In the genomic region with DNA sequence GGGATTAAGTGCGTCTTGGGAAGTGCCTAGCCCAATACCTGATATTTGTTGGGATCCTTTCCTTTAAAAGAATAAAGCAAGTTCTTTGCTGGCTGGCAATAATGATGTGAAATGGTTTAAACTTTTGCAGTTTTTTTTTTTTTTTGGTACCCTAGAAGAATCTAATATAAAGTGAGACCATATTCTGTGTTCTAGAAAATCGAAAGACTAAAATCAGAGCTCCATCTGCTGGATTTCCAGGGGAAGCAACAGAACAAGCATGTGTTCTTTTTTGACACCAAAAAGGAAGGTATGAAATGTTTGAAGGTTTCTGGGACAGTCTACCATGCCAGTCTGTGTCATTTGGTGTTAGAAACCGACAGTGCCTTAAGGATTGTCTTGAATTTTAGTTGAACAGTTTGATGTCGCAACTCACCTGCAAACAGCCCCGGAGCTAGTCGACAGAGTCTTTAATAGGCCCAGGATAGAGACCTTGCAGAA, we compare ENCODE assay signal across 8 cellular contexts. TPM values are rescaled to one million over a fixed set of nuclear protein-coding genes. Genes with fewer than 3 reads are reported as not detected.
DNase-seq lines count a peak whose midpoint lies in the region; ATAC-seq, FAIRE-seq and TF ChIP-seq lines count a peak whose summit lies in the region.

No MANE protein-coding gene starts in this region.

- ATAC-seq in GM21619 (IDR thresholded peaks at IDR 0.05; ENCODE audit: unreplicated experiment), result no peak

- TF ChIP-seq EP300 in tibial nerve (IDR thresholded peaks at IDR 0.05), result no peak

- H3K9me3 ChIP-seq in tibial nerve, result no peaks in the 10 kb centered on the region

- TF ChIP-seq CTCF in GM12872 (IDR thresholded peaks at IDR 0.05; ENCODE audit: insufficient read depth, low read depth, low read length), result peak; percentile 52; the same call in 2 of the 3 replicates
- TF ChIP-seq CTCF in fibroblast of villous mesenchyme (IDR thresholded peaks at IDR 0.05; ENCODE audit: insufficient read depth, low read depth, low read length), result peak; percentile 69
- TF ChIP-seq CTCF in tibial nerve (IDR thresholded peaks at IDR 0.05), result peak in 4 of 5 experiments; percentile 39 to 62 (median 62)

- no peak for TF ChIP-seq POLR2A in tibial nerve (IDR thresholded peaks at IDR 0.05)

- WGBS in tibial nerve, 2 donors, result 66 to 74% methylated on average over 6 of the region's 6 CpGs

- H3K36me3 ChIP-seq in tibial nerve, result peaks cover 5 to 66% (median 9%) of the 10 kb centered on the region in 3 donors

- peaks cover 0 to 48% (median 22%) of the 10 kb centered on the region in 4 donors for H3K4me1 ChIP-seq in tibial nerve

- FAIRE-seq in A204.1 (lab: Jason Lieb, UNC), result peak; percentile 65

- no peaks in the 10 kb centered on the region for H3K27me3 ChIP-seq in tibial nerve

- H3K4me3 ChIP-seq in fibroblast of villous mesenchyme (ENCODE audit: low read depth, low read length), result no peak overlapping the region
- no peak overlapping the region for H3K4me3 ChIP-seq in tibial nerve

- DNase-seq in RPMI8226, result peak; percentile 26
- peak; percentile 51 for DNase-seq in fibroblast of villous mesenchyme (ENCODE audit: low read depth)
- DNase-seq in tibial nerve (ENCODE audit: low spot score in 2 of 2), result no peak
- DNase-seq in stimulated activated CD8-positive, alpha-beta memory T cell treated with anti-CD3 and anti-CD28 coated beads, Interleukin-4, amount 100 ng/mL, for 48 hours, result no peak
- DNase-seq in GM19240 (ENCODE audit: insufficient read length, low spot score), result no peak

- peak overlapping the region in 1 of 4 donors; percentile 93 for H3K27ac ChIP-seq in tibial nerve

RNA-seq across cellular contexts. Expression of a gene that starts 6.4 kb away (rescaled TPM):
- 49.6 and 55.7 TPM in 2 replicates for total RNA-seq in fibroblast of villous mesenchyme
- 10 to 100 TPM; 16.5 to 36.8 (median 25.7) TPM for total RNA-seq in tibial nerve

RNA-seq across cellular contexts. Expression of a gene that starts 13.6 kb away (rescaled TPM):
- total RNA-seq in fibroblast of villous mesenchyme, result 25.5 and 33.2 TPM in 2 replicates
- total RNA-seq in tibial nerve, result 10 to 100 TPM; 25.1 to 32.7 (median 26.6) TPM

RNA-seq across cellular contexts. Expression of a gene that starts 27.7 kb away (rescaled TPM):
- total RNA-seq in fibroblast of villous mesenchyme, result under 0.01 TPM in 1 of 2 replicates, not detected in the other
- total RNA-seq in tibial nerve, result 10 to 100 TPM; 11.6 to 53.4 (median 24.8) TPM

RNA-seq across cellular contexts. Expression of a gene that starts 29.1 kb away (rescaled TPM):
- total RNA-seq in fibroblast of villous mesenchyme (108 and 116 TPM in 2 replicates), tibial nerve (10 to 100 TPM; 51.0 to 67.8 (median 62.8) TPM)

Comparison
In these comparisons a context has a peak if more than half of its experiments do, and no peak if none do; other contexts are left out.
1. DNase-seq: peak in RPMI8226 (single experiment) and fibroblast of villous mesenchyme (single experiment); none in tibial nerve (0 of 2), stimulated activated CD8-positive, alpha-beta memory T cell treated with anti-CD3 and anti-CD28 coated beads, Interleukin-4, amount 100 ng/mL, for 48 hours (single experiment) and GM19240 (single experiment).
2. RNA of a gene that starts 27.7 kb away (total RNA-seq): 11.6 to 53.4 TPM in tibial nerve; under 0.01 TPM in fibroblast of villous mesenchyme; every median in the first group is over 10 times any median in the second.
3. Peak in every context shown above with its lines, with median percentiles within 50 percentile points of each other: CTCF ChIP-seq.